Comparison of ENCODE assay signal across 12 cellular contexts in genomic region chr5:132270345-132270685, GRCh38. TPM values are rescaled to one million over a fixed set of nuclear protein-coding genes. Genes with fewer than 3 reads are reported as not detected.
"Had no signal": no experiment of that assay in that cellular context is flagged by ENCODE, and none has a peak within 500 bp of the region (broad histone marks: within the 10 kb centered on the region; RNA-seq: fewer than 3 reads in every experiment).

No MANE protein-coding gene starts in this region.

- H3K36me3 ChIP-seq: breast epithelium had no signal

- H3K4me3 ChIP-seq: breast epithelium, esophagus squamous epithelium, lung had no signal

- H3K9me3 ChIP-seq: breast epithelium, esophagus squamous epithelium had no signal

- DNase-seq: activated B cell treated with CpG ODN at 0.5 μM for 24 hours; activated CD4-positive, alpha-beta memory T cell treated with anti-CD3 and anti-CD28 coated beads for 36 hours; activated CD4-positive, alpha-beta T cell treated with anti-CD3 and anti-CD28 coated beads for 4 hours; activated effector memory CD4-positive, alpha-beta T cell treated with Interleukin-2 at 50 U/mL for 16 hours; activated T-cell treated with anti-CD3 and anti-CD28 coated beads, Interleukin-2, amount 50 U/mL, for 48 hours; dermis blood vessel endothelial cell; effector memory CD4-positive, alpha-beta T cell; esophagus squamous epithelium; stimulated activated naive CD8-positive, alpha-beta T cell treated with anti-CD3 and anti-CD28 coated beads, Interleukin-15, Interleukin-2, amounts not matched to agents 100 U/mL and 50 U/mL, for 24 hours had no signal

- H3K27me3 ChIP-seq: breast epithelium, esophagus squamous epithelium had no signal

RNA-seq across cellular contexts. Expression of gene PDLIM4, which starts 12.8 kb away (rescaled TPM):
- total RNA-seq: activated B cell treated with CpG ODN at 0.5 μM for 24 hours; activated CD4-positive, alpha-beta memory T cell treated with anti-CD3 and anti-CD28 coated beads for 36 hours; natural killer cell treated with Interleukin-12 subunit alpha and Interleukin-12 subunit beta and Interleukin-15 and Interleukin-18, amount 100 ng/mL, for 72 hours had no signal

RNA-seq across cellular contexts. Expression of gene SLC22A4, which starts 23.9 kb away (rescaled TPM):
- total RNA-seq: activated B cell treated with CpG ODN at 0.5 μM for 24 hours had no signal
